ENCODE assay signal across 8 cellular contexts in the genomic region with DNA sequence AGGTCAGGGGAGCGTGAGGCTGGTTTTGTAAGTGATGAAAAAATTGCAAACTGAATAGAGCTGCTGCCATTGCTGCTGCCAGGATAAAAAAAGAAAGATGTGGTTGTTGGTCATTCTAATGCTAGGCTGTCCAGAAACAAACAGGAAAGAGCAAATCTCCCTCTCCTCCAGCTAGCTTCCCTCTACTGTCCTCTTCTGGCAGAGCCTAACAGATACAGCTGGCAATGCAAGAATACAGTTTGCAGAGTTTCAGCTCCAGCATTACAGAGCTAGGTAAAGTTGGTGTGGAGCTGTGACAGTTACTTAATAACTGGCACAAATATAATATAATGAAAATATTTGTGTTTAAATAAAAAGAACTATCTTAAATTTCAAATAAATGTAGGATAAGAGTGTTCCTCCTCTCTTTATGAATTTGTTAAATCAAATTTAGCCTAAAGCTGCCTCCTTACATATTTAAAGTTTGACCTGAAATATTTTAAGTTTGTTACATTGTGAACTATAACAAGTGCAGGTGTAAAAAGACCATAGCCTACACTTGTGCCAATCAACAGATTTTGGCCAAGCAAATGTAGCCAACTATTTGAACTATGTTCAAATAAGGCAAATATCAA.
DNase-seq lines count a peak whose midpoint lies in the region; ATAC-seq and TF ChIP-seq lines count a peak whose summit lies in the region.

No MANE protein-coding gene starts in this region.

- H3K4me3 ChIP-seq in esophagus squamous epithelium (no peak overlapping the region), tibial nerve (no peak overlapping the region)

- peak; percentile 71 for ATAC-seq in Right ventricle myocardium superior (ENCODE audit: poor library complexity)

- WGBS in esophagus squamous epithelium, 2 donors, result 50% methylated on average over 1 of the region's 1 CpG
- 40 to 48% methylated on average over 1 of the region's 1 CpG for WGBS in tibial nerve, 2 donors

- TF ChIP-seq CTCF in LNCAP (IDR thresholded peaks at IDR 0.05) (peak; percentile 92), esophagus squamous epithelium (IDR thresholded peaks at IDR 0.05) (peak in 4 of 6 experiments; percentile 37 to 59 (median 48)), tibial nerve (IDR thresholded peaks at IDR 0.05) (peak; percentile 21 to 75 (median 37))

- DNase-seq in Right ventricle myocardium superior (no peak), cardiac septum (ENCODE audit: low spot score) (no peak), esophagus squamous epithelium (lab: John Stamatoyannopoulos, UW) (no peak), tibial nerve (ENCODE audit: low spot score in 2 of 2) (no peak), activated T-cell treated with anti-CD3 and anti-CD28 coated beads for 4 hours (no peak), GOT3 (lab: John Stamatoyannopoulos, UW) (no peak), T-helper 9 cell (no peak)

- H3K4me1 ChIP-seq in esophagus squamous epithelium (peaks cover 0 to 18% (median 4%) of the 10 kb centered on the region in 3 donors), tibial nerve (peaks cover 0 to 9% (median 0%) of the 10 kb centered on the region in 4 donors)

- H3K36me3 ChIP-seq in esophagus squamous epithelium, result no peaks in the 10 kb centered on the region
- H3K36me3 ChIP-seq in tibial nerve, result no peaks in the 10 kb centered on the region

- TF ChIP-seq EP300 in tibial nerve (IDR thresholded peaks at IDR 0.05), result no peak

- H3K9me3 ChIP-seq in esophagus squamous epithelium (no peaks in the 10 kb centered on the region), tibial nerve (no peaks in the 10 kb centered on the region)

- H3K27ac ChIP-seq in esophagus squamous epithelium (no peak overlapping the region), tibial nerve (no peak overlapping the region)

- no peaks in the 10 kb centered on the region for H3K27me3 ChIP-seq in esophagus squamous epithelium
- H3K27me3 ChIP-seq in tibial nerve, result no peaks in the 10 kb centered on the region

- TF ChIP-seq POLR2A in esophagus squamous epithelium (IDR thresholded peaks at IDR 0.05) (no peak), tibial nerve (IDR thresholded peaks at IDR 0.05) (no peak)

- intact Hi-C loops in Right ventricle myocardium superior (cut with DNase I), result no loop called here
- intact Hi-C loops in cardiac septum (cut with DNase I), result no loop called here
- intact Hi-C loops in esophagus squamous epithelium (cut with DNase I), result no loop called here

Comparison
In these comparisons a context has a peak if more than half of its experiments do, and no peak if none do; other contexts are left out.
1. CTCF ChIP-seq: peak in every context shown above with its lines; median percentile 92 in LNCAP; 48 in esophagus squamous epithelium; 37 in tibial nerve.